ENCODE assay signal across 17 cellular contexts in the genomic region with DNA sequence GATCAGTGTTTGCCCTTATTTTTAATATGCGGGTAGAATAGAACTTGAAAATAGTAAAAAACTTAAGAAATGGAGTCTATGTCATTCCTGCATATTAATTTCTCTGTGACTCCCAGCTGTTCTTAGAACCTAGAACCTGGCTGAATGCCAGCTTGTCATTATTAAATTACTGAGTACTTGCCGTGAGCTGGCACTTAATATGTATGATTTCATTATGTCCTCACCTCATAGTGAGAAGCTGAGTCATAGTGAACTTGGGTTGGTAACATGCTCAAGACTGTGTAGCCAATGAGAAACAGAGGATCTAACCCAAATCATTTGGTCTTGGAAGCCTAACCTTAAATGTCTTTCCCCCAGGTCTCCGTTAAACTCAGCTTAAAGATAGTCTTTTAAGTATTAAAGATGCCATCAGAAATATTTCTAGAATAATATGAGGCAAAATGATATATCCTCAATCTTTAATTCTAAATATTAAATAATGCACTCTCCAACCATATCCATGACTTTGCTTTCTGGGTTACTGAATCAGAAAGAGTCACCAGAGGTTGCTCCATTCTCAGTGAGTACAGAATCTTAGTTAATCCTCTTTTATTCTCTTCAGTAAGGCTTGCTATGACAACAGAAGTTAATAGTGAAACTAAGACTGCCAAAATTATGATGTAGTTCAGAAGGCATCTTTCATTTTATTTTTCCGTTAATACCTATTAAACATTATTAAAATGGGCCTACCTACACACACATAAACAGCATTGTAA. TPM values are rescaled to one million over a fixed set of nuclear protein-coding genes. Genes with fewer than 3 reads are reported as not detected.
DNase-seq lines count a peak whose midpoint lies in the region; ATAC-seq, FAIRE-seq and TF ChIP-seq lines count a peak whose summit lies in the region.
"Had no signal": no experiment of that assay in that cellular context is flagged by ENCODE, and none has a peak within 500 bp of the region (broad histone marks: within the 10 kb centered on the region; RNA-seq: fewer than 3 reads in every experiment).

No MANE protein-coding gene starts in this region.

- no peak overlapping the region for H3K4me3 Mint-ChIP-seq in astrocyte (ENCODE audit: unreplicated experiment)
- H3K4me3 Mint-ChIP-seq in CD8-positive, alpha-beta memory T cell = no peak overlapping the region
- H3K4me3 Mint-ChIP-seq: stimulated activated memory B cell treated with anti-CD40 and anti-IgM and Interleukin-4, amounts not matched to agents 10 μg/mL and 1 μg/mL and 100 μg/mL, for 72 hours had no signal

- peaks cover 12% of the 10 kb centered on the region for H3K4me1 ChIP-seq in A673 (ENCODE audit: insufficient read depth, low read length, poor library complexity, severe bottlenecking)
- no peaks in the 10 kb centered on the region for H3K4me1 ChIP-seq in astrocyte (ENCODE audit: insufficient read depth, low read length)
- H3K4me1 ChIP-seq in foreskin keratinocyte = no peaks in the 10 kb centered on the region
- H3K4me1 ChIP-seq in CD8-positive, alpha-beta memory T cell (ENCODE audit: insufficient read depth, low read length) = no peaks in the 10 kb centered on the region
- H3K4me1 ChIP-seq: transverse colon had no signal

- no peak for TF ChIP-seq CTCF in A673 (conservative IDR thresholded peaks at IDR 0.05; ENCODE audit: low read depth, low read length)
- TF ChIP-seq CTCF in astrocyte (IDR thresholded peaks at IDR 0.05; ENCODE audit: insufficient read depth, low read depth, low read length) = no peak
- no peak for TF ChIP-seq CTCF in foreskin keratinocyte (conservative IDR thresholded peaks at IDR 0.05)

- intact Hi-C loops in A673 (cut with micrococcal nuclease; ENCODE audit: unreplicated experiment) = no loop called here

- CTCF ChIA-PET in A673 (lab: Charles Lee) = no interaction called here
- CTCF ChIA-PET in CD8-positive, alpha-beta memory T cell (lab: Charles Lee) = no interaction called here

- H3K79me2 ChIP-seq in astrocyte (ENCODE audit: insufficient read depth, low read length) = no peaks in the 10 kb centered on the region

- H3K9ac ChIP-seq in astrocyte (ENCODE audit: low read length) = no peak overlapping the region

- H3K4me3 ChIP-seq in A673 (ENCODE audit: low read depth, low read length, poor library complexity, severe bottlenecking) = no peak overlapping the region
- no peak overlapping the region for H3K4me3 ChIP-seq in astrocyte (ENCODE audit: insufficient read depth, low read depth, low read length)
- no peak overlapping the region for H3K4me3 ChIP-seq in CD8-positive, alpha-beta memory T cell (ENCODE audit: low read length)
- H3K4me3 ChIP-seq: transverse colon had no signal

- H3K36me3 Mint-ChIP-seq in astrocyte (ENCODE audit: low read depth, unreplicated experiment) = no peaks in the 10 kb centered on the region
- H3K36me3 Mint-ChIP-seq in CD8-positive, alpha-beta memory T cell = no peaks in the 10 kb centered on the region
- H3K36me3 Mint-ChIP-seq: stimulated activated memory B cell treated with anti-CD40 and anti-IgM and Interleukin-4, amounts not matched to agents 10 μg/mL and 1 μg/mL and 100 μg/mL, for 72 hours had no signal

- H3K4me1 Mint-ChIP-seq in astrocyte (ENCODE audit: low read depth, unreplicated experiment) = no peaks in the 10 kb centered on the region
- no peaks in the 10 kb centered on the region for H3K4me1 Mint-ChIP-seq in CD8-positive, alpha-beta memory T cell
- H3K4me1 Mint-ChIP-seq: stimulated activated memory B cell treated with anti-CD40 and anti-IgM and Interleukin-4, amounts not matched to agents 10 μg/mL and 1 μg/mL and 100 μg/mL, for 72 hours had no signal

- H3K4me2 ChIP-seq in astrocyte (ENCODE audit: low read length) = no peak overlapping the region

- H3K27ac Mint-ChIP-seq in astrocyte (ENCODE audit: unreplicated experiment) = peak overlapping the region; percentile 62
- H3K27ac Mint-ChIP-seq in CD8-positive, alpha-beta memory T cell = no peak overlapping the region
- H3K27ac Mint-ChIP-seq: stimulated activated memory B cell treated with anti-CD40 and anti-IgM and Interleukin-4, amounts not matched to agents 10 μg/mL and 1 μg/mL and 100 μg/mL, for 72 hours had no signal

- no TSS peak for BruUV-seq in A673 (replicated peaks; lab: Mats Ljungman, UMichigan)

- H4K20me1 ChIP-seq in astrocyte (ENCODE audit: insufficient read depth, low read length) = no peaks in the 10 kb centered on the region

- H3K9me3 ChIP-seq in A673 (ENCODE audit: low read depth, low read length, poor library complexity, severe bottlenecking) = peaks cover 2% of the 10 kb centered on the region
- no peaks in the 10 kb centered on the region for H3K9me3 ChIP-seq in astrocyte (ENCODE audit: insufficient read depth, low read depth, low read length)
- H3K9me3 ChIP-seq in CD8-positive, alpha-beta memory T cell (ENCODE audit: low read length) = no peaks in the 10 kb centered on the region
- H3K9me3 ChIP-seq: transverse colon had no signal

- H3K27ac ChIP-seq in A673 (ENCODE audit: low read depth, low read length, poor library complexity, severe bottlenecking) (no peak overlapping the region), astrocyte (ENCODE audit: low read depth, low read length) (no peak overlapping the region), foreskin keratinocyte (no peak overlapping the region)
- H3K27ac ChIP-seq in CD8-positive, alpha-beta memory T cell (ENCODE audit: low read depth, low read length) = no peak overlapping the region
- H3K27ac ChIP-seq: transverse colon, WERI-Rb-1 had no signal

- no peaks in the 10 kb centered on the region for H3K9me3 Mint-ChIP-seq in astrocyte (ENCODE audit: unreplicated experiment)
- H3K9me3 Mint-ChIP-seq in CD8-positive, alpha-beta memory T cell = peaks cover 0 to 17% (median 7%) of the 10 kb centered on the region in 5 donors
- H3K9me3 Mint-ChIP-seq: stimulated activated memory B cell treated with anti-CD40 and anti-IgM and Interleukin-4, amounts not matched to agents 10 μg/mL and 1 μg/mL and 100 μg/mL, for 72 hours had no signal

- FAIRE-seq in astrocyte (lab: Jason Lieb, UNC) = no peak
- FAIRE-seq: HepG2 had no signal

- POLR2A ChIA-PET in A673 (lab: Charles Lee; ENCODE audit: low non-redundant PET) = no interaction called here
- POLR2A ChIA-PET in CD8-positive, alpha-beta memory T cell (lab: Charles Lee) = no interaction called here

- no peaks in the 10 kb centered on the region for H3K27me3 Mint-ChIP-seq in astrocyte (ENCODE audit: low read depth, unreplicated experiment)
- H3K27me3 Mint-ChIP-seq in CD8-positive, alpha-beta memory T cell = no peaks in the 10 kb centered on the region
- H3K27me3 Mint-ChIP-seq: stimulated activated memory B cell treated with anti-CD40 and anti-IgM and Interleukin-4, amounts not matched to agents 10 μg/mL and 1 μg/mL and 100 μg/mL, for 72 hours had no signal

- ATAC-seq in foreskin keratinocyte = peak; percentile 96
- ATAC-seq in GM19463 (IDR thresholded peaks at IDR 0.05; ENCODE audit: unreplicated experiment) = no peak
- no peak for ATAC-seq in HG03045 (IDR thresholded peaks at IDR 0.05; ENCODE audit: unreplicated experiment)
- ATAC-seq: HepG2; stimulated activated memory B cell treated with anti-CD40 and anti-IgM and Interleukin-4, amounts not matched to agents 10 μg/mL and 1 μg/mL and 100 μg/mL, for 72 hours had no signal

- DNase-seq in A673 (ENCODE audit: low spot score) = peak; percentile 80
- peak; percentile 7 for DNase-seq in HS-27A (ENCODE audit: low read depth)
- DNase-seq in astrocyte (ENCODE audit: low read depth) = peak; percentile 30
- peak; percentile 78 to 89 for DNase-seq in foreskin keratinocyte
- DNase-seq in CD8-positive, alpha-beta memory T cell = no peak
- no peak for DNase-seq in AG08395 (ENCODE audit: low spot score)
- DNase-seq: activated CD8-positive, alpha-beta memory T cell treated with anti-CD3 and anti-CD28 coated beads for 24 hours; anterior cingulate cortex; DMS153; mesendoderm; SW 1271; transverse colon; WERI-Rb-1 had no signal

- H3K27me3 ChIP-seq in A673 (replicated peaks; ENCODE audit: insufficient read depth, low read depth, low read length, poor library complexity) (no peaks in the 10 kb centered on the region), astrocyte (ENCODE audit: insufficient read depth, low read length) (no peaks in the 10 kb centered on the region), foreskin keratinocyte (no peaks in the 10 kb centered on the region)
- no peaks in the 10 kb centered on the region for H3K27me3 ChIP-seq in CD8-positive, alpha-beta memory T cell (ENCODE audit: insufficient read depth, low read length, poor library complexity, severe bottlenecking)
- H3K27me3 ChIP-seq: transverse colon had no signal

- H3K36me3 ChIP-seq in A673 (ENCODE audit: insufficient read depth, low read length, poor library complexity, severe bottlenecking) = no peaks in the 10 kb centered on the region
- no peaks in the 10 kb centered on the region for H3K36me3 ChIP-seq in astrocyte (ENCODE audit: insufficient read depth, low read length)
- H3K36me3 ChIP-seq in CD8-positive, alpha-beta memory T cell (ENCODE audit: insufficient read depth, low read length) = no peaks in the 10 kb centered on the region
- H3K36me3 ChIP-seq: transverse colon, WERI-Rb-1 had no signal

- no peak overlapping the region for H2AFZ ChIP-seq in astrocyte (ENCODE audit: low read depth, low read length)

RNA-seq across cellular contexts. Expression of gene TLL1, which starts 58.6 kb away (rescaled TPM):
- total RNA-seq in A673 (2021) (13.1 and 14.3 TPM in 2 replicates), astrocyte (1.9 and 2.7 TPM in 2 replicates), foreskin keratinocyte (1.5 and 3.5 TPM in 2 replicates)
- polyA plus RNA-seq in foreskin keratinocyte = 0.25 and 0.52 TPM in 2 replicates
- not detected for total RNA-seq in CD8-positive, alpha-beta memory T cell
- polyA plus RNA-seq in CD8-positive, alpha-beta memory T cell = not detected
- total RNA-seq: HepG2 had no signal
- polyA plus RNA-seq: HepG2 had no signal

Comparison
In these comparisons a context has a peak if more than half of its experiments do, and no peak if none do; other contexts are left out.
1. DNase-seq: peak in A673 (single experiment), HS-27A (single experiment), astrocyte (single experiment) and foreskin keratinocyte (2 of 2); none in CD8-positive, alpha-beta memory T cell (0 of 5) and AG08395 (single experiment).